ENCODE assay signal across 14 cellular contexts in the genomic region with DNA sequence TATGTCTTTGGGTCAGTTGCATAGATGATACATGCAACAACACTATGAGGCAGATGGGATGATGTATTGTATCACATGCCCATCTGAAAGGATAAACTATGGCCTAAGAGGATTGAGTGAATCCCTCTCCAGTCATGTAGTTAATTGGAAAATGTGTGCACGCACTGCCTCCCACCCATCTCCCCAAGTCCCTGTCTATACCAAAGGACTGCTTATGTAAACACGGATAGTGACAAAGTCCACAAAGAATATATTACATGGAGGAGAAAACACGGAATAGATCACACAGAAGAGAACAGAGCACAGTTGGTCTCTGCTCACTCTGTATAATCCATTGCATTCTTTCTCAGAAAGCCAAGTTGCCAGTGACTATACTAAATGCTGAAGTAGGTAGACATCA.
DNase-seq lines count a peak whose midpoint lies in the region; ATAC-seq, FAIRE-seq and TF ChIP-seq lines count a peak whose summit lies in the region.
"Had no signal": no experiment of that assay in that cellular context is flagged by ENCODE, and none has a peak within 500 bp of the region (broad histone marks: within the 10 kb centered on the region; RNA-seq: fewer than 3 reads in every experiment).

No MANE protein-coding gene starts in this region.

- BruUV-seq in HepG2 (replicated peaks; lab: Mats Ljungman, UMichigan) = no TSS peak

- TF ChIP-seq CTCF in HepG2 (CRISPR knock-in tag; IDR thresholded peaks at IDR 0.05) (no peak), right lobe of liver (IDR thresholded peaks at IDR 0.05) (no peak), adrenal gland (IDR thresholded peaks at IDR 0.05) (no peak)

- peak; percentile 15 for DNase-seq in HepG2 (ENCODE audit: low spot score)
- no peak for DNase-seq in right lobe of liver
- DNase-seq in NCI-H82 (lab: John Stamatoyannopoulos, UW) = peak; percentile 97
- peak; percentile 14 for DNase-seq in left kidney (ENCODE audit: low read depth, low spot score)
- no peak for DNase-seq in DMS79 treated with DMSO at 0.1 percent for 48 hours (lab: John Stamatoyannopoulos, UW)
- no peak for DNase-seq in NCI-H774 (lab: John Stamatoyannopoulos, UW)
- DNase-seq in adrenal gland = no peak
- DNase-seq: 8988T; AML-193; CD4-positive, CD25-positive, alpha-beta regulatory T cell; H7 had no signal

- H3K4me3 ChIP-seq in HepG2 (replicated peaks in 1 of 3; ENCODE audit: insufficient read depth in 1 of 3, low read depth in 2 of 3, low read length in 3 of 3) (no peak overlapping the region), right lobe of liver (no peak overlapping the region), adrenal gland (no peak overlapping the region)
- H3K4me3 ChIP-seq: BLaER1 treated with 17β-estradiol and CSF1 and Interleukin-3, amounts not matched to agents 10 nM and 100 nM; GM12878; GM23338 had no signal

- H3K4me2 ChIP-seq in HepG2 (ENCODE audit: low read depth, low read length) = no peak overlapping the region
- H3K4me2 ChIP-seq: BLaER1 treated with 17β-estradiol and CSF1 and Interleukin-3, amounts not matched to agents 10 nM and 100 nM; GM23338 had no signal

- CTCF ChIA-PET in HepG2 (lab: Yijun Ruan, JAX; ENCODE audit: low intra/inter-chr PET ratio, low total read pairs) = no interaction called here

- H2AFZ ChIP-seq in HepG2 (ENCODE audit: low read length) = no peak overlapping the region
- H2AFZ ChIP-seq: GM23338 had no signal

- no peaks in the 10 kb centered on the region for H3K79me2 ChIP-seq in HepG2 (ENCODE audit: insufficient read depth, low read length)

- POLR2A ChIA-PET in HepG2 (lab: Yijun Ruan, JAX) = no interaction called here

- H3K9me3 ChIP-seq in HepG2 (ENCODE audit: low read length) (peaks cover 10% of the 10 kb centered on the region; the same call in 1 of the 2 replicates), right lobe of liver (no peaks in the 10 kb centered on the region), adrenal gland (replicated peaks in 1 of 3) (no peaks in the 10 kb centered on the region)
- H3K9me3 ChIP-seq: BLaER1 treated with 17β-estradiol and CSF1 and Interleukin-3, amounts not matched to agents 10 nM and 100 nM had no signal

- intact Hi-C loops in HepG2 (cut with micrococcal nuclease; ENCODE audit: unreplicated experiment) = no loop called here
- intact Hi-C loops in right lobe of liver (cut with DNase I) = no loop called here
- intact Hi-C loops in adrenal gland (cut with DNase I) = no loop called here

- no peak for TF ChIP-seq RAD21 in HepG2 (CRISPR knock-in tag; IDR thresholded peaks at IDR 0.05)

- no peak for FAIRE-seq in HepG2 (lab: Jason Lieb, UNC)
- FAIRE-seq: GM12878 had no signal

- ATAC-seq in HepG2 (peak; percentile 51; the same call in 1 of the 3 replicates), right lobe of liver (no peak)
- ATAC-seq: GM12878, GM23338 had no signal

- no peaks in the 10 kb centered on the region for H4K20me1 ChIP-seq in HepG2 (ENCODE audit: insufficient read depth, low read length)
- H4K20me1 ChIP-seq: BLaER1 treated with 17β-estradiol and CSF1 and Interleukin-3, amounts not matched to agents 10 nM and 100 nM had no signal

- no peak for TF ChIP-seq POLR2A in HepG2 (IDR thresholded peaks at IDR 0.05; ENCODE audit: insufficient read depth in 1 of 2, low read depth in 2 of 2, low read length in 2 of 2)
- TF ChIP-seq POLR2A in right lobe of liver (IDR thresholded peaks at IDR 0.05) = no peak
- TF ChIP-seq POLR2A in adrenal gland (IDR thresholded peaks at IDR 0.05) = no peak

- no peaks in the 10 kb centered on the region for H3K36me3 ChIP-seq in HepG2 (replicated peaks in 1 of 2; ENCODE audit: control insufficient read depth in 1 of 2, insufficient read depth in 2 of 2, low read length in 2 of 2)
- H3K36me3 ChIP-seq in right lobe of liver = no peaks in the 10 kb centered on the region
- H3K36me3 ChIP-seq in adrenal gland (replicated peaks in 1 of 2) = no peaks in the 10 kb centered on the region
- H3K36me3 ChIP-seq: BLaER1 treated with 17β-estradiol and CSF1 and Interleukin-3, amounts not matched to agents 10 nM and 100 nM had no signal

- H3K27me3 ChIP-seq in HepG2 (ENCODE audit: control insufficient read depth in 1 of 2, insufficient read depth in 2 of 2, low read length in 2 of 2) (no peaks in the 10 kb centered on the region; a peak in 1 of 5 replicates), right lobe of liver (no peaks in the 10 kb centered on the region), adrenal gland (no peaks in the 10 kb centered on the region)
- H3K27me3 ChIP-seq: BLaER1 treated with 17β-estradiol and CSF1 and Interleukin-3, amounts not matched to agents 10 nM and 100 nM had no signal

- 0% methylated on average over 3 of the region's 3 CpGs for WGBS in HepG2 (ENCODE audit: low lambda C conversion rate)
- 25% methylated on average over 2 of the region's 3 CpGs for WGBS in right lobe of liver (ENCODE audit: insufficient coverage, low coverage, low lambda C conversion rate, missing lambda C conversion rate)
- 60 to 81% (median 70%) methylated on average over 3 of the region's 3 CpGs for WGBS in adrenal gland, 4 donors

- H3K4me1 ChIP-seq in HepG2 (ENCODE audit: insufficient read depth, low read length) (peaks cover 6% of the 10 kb centered on the region; the same call in 1 of the 2 replicates), right lobe of liver (peaks cover 0 to 26% (median 11%) of the 10 kb centered on the region in 4 donors), adrenal gland (replicated peaks in 1 of 2) (no peaks in the 10 kb centered on the region)

- no peak overlapping the region for H3K9ac ChIP-seq in HepG2 (ENCODE audit: insufficient read depth, low read depth, low read length)
- H3K9ac ChIP-seq: BLaER1 treated with 17β-estradiol and CSF1 and Interleukin-3, amounts not matched to agents 10 nM and 100 nM had no signal

- H3K27ac ChIP-seq in HepG2 (ENCODE audit: extremely low read length, insufficient read depth, low read length) (no peak overlapping the region), right lobe of liver (no peak overlapping the region), adrenal gland (no peak overlapping the region)
- H3K27ac ChIP-seq: BLaER1 treated with 17β-estradiol and CSF1 and Interleukin-3, amounts not matched to agents 10 nM and 100 nM had no signal

- in situ Hi-C loops in HepG2 (cut with HindIII; ENCODE audit: extremely low pct_ligation_motif_present, low pct_unique_long_range_greater_than_20kb) = no loop called here

- no peak for TF ChIP-seq EP300 in HepG2 (IDR thresholded peaks at IDR 0.05; ENCODE audit: low read depth in 2 of 2, low read length in 2 of 2)
- TF ChIP-seq EP300 in HepG2 (CRISPR knock-in tag; IDR thresholded peaks at IDR 0.05; ENCODE audit: borderline replicate concordance) = no peak

TF ChIP-seq in HepG2, 621 proteins besides CTCF, POLR2A, EP300 and RAD21 (continues in another document):
- TF ChIP-seq, protein P1, sequence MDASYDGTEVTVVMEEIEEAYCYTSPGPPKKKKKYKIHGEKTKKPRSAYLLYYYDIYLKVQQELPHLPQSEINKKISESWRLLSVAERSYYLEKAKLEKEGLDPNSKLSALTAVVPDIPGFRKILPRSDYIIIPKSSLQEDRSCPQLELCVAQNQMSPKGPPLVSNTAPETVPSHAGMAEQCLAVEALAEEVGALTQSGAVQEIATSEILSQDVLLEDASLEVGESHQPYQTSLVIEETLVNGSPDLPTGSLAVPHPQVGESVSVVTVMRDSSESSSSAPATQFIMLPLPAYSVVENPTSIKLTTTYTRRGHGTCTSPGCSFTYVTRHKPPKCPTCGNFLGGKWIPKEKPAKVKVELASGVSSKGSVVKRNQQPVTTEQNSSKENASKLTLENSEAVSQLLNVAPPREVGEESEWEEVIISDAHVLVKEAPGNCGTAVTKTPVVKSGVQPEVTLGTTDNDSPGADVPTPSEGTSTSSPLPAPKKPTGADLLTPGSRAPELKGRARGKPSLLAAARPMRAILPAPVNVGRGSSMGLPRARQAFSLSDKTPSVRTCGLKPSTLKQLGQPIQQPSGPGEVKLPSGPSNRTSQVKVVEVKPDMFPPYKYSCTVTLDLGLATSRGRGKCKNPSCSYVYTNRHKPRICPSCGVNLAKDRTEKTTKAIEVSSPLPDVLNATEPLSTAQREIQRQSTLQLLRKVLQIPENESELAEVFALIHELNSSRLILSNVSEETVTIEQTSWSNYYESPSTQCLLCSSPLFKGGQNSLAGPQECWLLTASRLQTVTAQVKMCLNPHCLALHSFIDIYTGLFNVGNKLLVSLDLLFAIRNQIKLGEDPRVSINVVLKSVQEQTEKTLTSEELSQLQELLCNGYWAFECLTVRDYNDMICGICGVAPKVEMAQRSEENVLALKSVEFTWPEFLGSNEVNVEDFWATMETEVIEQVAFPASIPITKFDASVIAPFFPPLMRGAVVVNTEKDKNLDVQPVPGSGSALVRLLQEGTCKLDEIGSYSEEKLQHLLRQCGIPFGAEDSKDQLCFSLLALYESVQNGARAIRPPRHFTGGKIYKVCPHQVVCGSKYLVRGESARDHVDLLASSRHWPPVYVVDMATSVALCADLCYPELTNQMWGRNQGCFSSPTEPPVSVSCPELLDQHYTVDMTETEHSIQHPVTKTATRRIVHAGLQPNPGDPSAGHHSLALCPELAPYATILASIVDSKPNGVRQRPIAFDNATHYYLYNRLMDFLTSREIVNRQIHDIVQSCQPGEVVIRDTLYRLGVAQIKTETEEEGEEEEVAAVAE (CRISPR knock-in tag; IDR thresholded peaks at IDR 0.05; ENCODE audit: borderline replicate concordance) = no peak
- TF ChIP-seq ZNF737 (CRISPR knock-in tag; IDR thresholded peaks at IDR 0.05; ENCODE audit: borderline replicate concordance) = no peak
- TF ChIP-seq ZMYM2 (CRISPR knock-in tag; IDR thresholded peaks at IDR 0.05) = no peak
- no peak for TF ChIP-seq GABPB1 (CRISPR knock-in tag; IDR thresholded peaks at IDR 0.05)
- TF ChIP-seq ZNF614 (CRISPR knock-in tag; IDR thresholded peaks at IDR 0.05; ENCODE audit: borderline replicate concordance) = no peak
- no peak for TF ChIP-seq FOXA1 (IDR thresholded peaks at IDR 0.05)
- 0 out of 2 replicates have a peak, but pooled peaks have one; percentile 29 for TF ChIP-seq FOXA1 (CRISPR knock-in tag; IDR thresholded peaks at IDR 0.05)
- no peak for TF ChIP-seq ZNF883 (CRISPR knock-in tag; IDR thresholded peaks at IDR 0.05; ENCODE audit: not compliant biosample characterization)
- TF ChIP-seq JUN (CRISPR knock-in tag; IDR thresholded peaks at IDR 0.05) = no peak
- TF ChIP-seq ZNF225 (CRISPR knock-in tag; IDR thresholded peaks at IDR 0.05) = no peak
- TF ChIP-seq, protein P2, sequence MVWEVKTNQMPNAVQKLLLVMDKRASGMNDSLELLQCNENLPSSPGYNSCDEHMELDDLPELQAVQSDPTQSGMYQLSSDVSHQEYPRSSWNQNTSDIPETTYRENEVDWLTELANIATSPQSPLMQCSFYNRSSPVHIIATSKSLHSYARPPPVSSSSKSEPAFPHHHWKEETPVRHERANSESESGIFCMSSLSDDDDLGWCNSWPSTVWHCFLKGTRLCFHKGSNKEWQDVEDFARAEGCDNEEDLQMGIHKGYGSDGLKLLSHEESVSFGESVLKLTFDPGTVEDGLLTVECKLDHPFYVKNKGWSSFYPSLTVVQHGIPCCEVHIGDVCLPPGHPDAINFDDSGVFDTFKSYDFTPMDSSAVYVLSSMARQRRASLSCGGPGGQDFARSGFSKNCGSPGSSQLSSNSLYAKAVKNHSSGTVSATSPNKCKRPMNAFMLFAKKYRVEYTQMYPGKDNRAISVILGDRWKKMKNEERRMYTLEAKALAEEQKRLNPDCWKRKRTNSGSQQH (CRISPR knock-in tag; IDR thresholded peaks at IDR 0.05; ENCODE audit: low read depth) = no peak

Comparison
In these comparisons a context has a peak if more than half of its experiments do, and no peak if none do; other contexts are left out.
1. DNase-seq: peak in HepG2 (single experiment), NCI-H82 (single experiment) and left kidney (single experiment); none in right lobe of liver (0 of 3), DMS79 treated with DMSO at 0.1 percent for 48 hours (single experiment), NCI-H774 (single experiment) and adrenal gland (0 of 7).